ENCODE assay signal across 24 cellular contexts in genomic region chr11:60798631-60799030, GRCh38. TPM values are rescaled to one million over a fixed set of nuclear protein-coding genes. Genes with fewer than 3 reads are reported as not detected.
DNase-seq lines count a peak whose midpoint lies in the region; ATAC-seq, FAIRE-seq and TF ChIP-seq lines count a peak whose summit lies in the region.
"Had no signal": no experiment of that assay in that cellular context is flagged by ENCODE, and none has a peak within 500 bp of the region (broad histone marks: within the 10 kb centered on the region; RNA-seq: fewer than 3 reads in every experiment).

No MANE protein-coding gene starts in this region.

- intact Hi-C loops in kidney (cut with DNase I), result no loop called here
- intact Hi-C loops in posterior vena cava (cut with DNase I), result no loop called here

- FAIRE-seq in kidney (lab: Jason Lieb, UNC), result no peak
- FAIRE-seq: GM12891, GM18507, GM19239, H1 had no signal

- H3K4me1 ChIP-seq in BLaER1, result peaks cover 26% of the 10 kb centered on the region
- H3K4me1 ChIP-seq in BLaER1 treated with 17β-estradiol and CSF1 and Interleukin-3, amounts not matched to agents 10 nM and 100 nM, result peaks cover 0 to 25% (median 16%) of the 10 kb centered on the region in 10 experiments; a peak in 13 of 20 replicates
- H3K4me1 ChIP-seq in kidney (ENCODE audit: control insufficient read depth in 1 of 2, insufficient read depth in 1 of 2, low read depth in 1 of 2, low read length in 2 of 2), result no peaks in the 10 kb centered on the region

- H3K36me3 ChIP-seq in BLaER1 (no peaks in the 10 kb centered on the region), kidney (ENCODE audit: control insufficient read depth in 1 of 2, insufficient read depth in 2 of 2, low read length in 2 of 2) (no peaks in the 10 kb centered on the region)
- H3K36me3 ChIP-seq in BLaER1 treated with 17β-estradiol and CSF1 and Interleukin-3, amounts not matched to agents 10 nM and 100 nM, result no peaks in the 10 kb centered on the region

- H3K4me3 ChIP-seq in BLaER1 (no peak overlapping the region), kidney (ENCODE audit: low read length in 2 of 2) (no peak overlapping the region)
- no peak overlapping the region for H3K4me3 ChIP-seq in BLaER1 treated with 17β-estradiol and CSF1 and Interleukin-3, amounts not matched to agents 10 nM and 100 nM
- H3K4me3 ChIP-seq: GM23248 had no signal

- TF ChIP-seq CTCF in kidney (IDR thresholded peaks at IDR 0.05; ENCODE audit: borderline replicate concordance, extremely low read depth, insufficient read depth), result no peak

- H3K27ac ChIP-seq in BLaER1 (no peak overlapping the region), kidney (ENCODE audit: low read depth in 2 of 2, low read length in 2 of 2) (no peak overlapping the region)
- no peak overlapping the region for H3K27ac ChIP-seq in BLaER1 treated with 17β-estradiol and CSF1 and Interleukin-3, amounts not matched to agents 10 nM and 100 nM
- H3K27ac ChIP-seq: GM23248 had no signal

- no peaks in the 10 kb centered on the region for H3K27me3 ChIP-seq in BLaER1
- H3K27me3 ChIP-seq in BLaER1 treated with 17β-estradiol and CSF1 and Interleukin-3, amounts not matched to agents 10 nM and 100 nM, result no peaks in the 10 kb centered on the region

- peak overlapping the region; percentile 56 for H3K4me2 ChIP-seq in BLaER1
- peak overlapping the region in 8 of 11 experiments; percentile 2 to 58 (median 41); a peak in 13 of 22 replicates for H3K4me2 ChIP-seq in BLaER1 treated with 17β-estradiol and CSF1 and Interleukin-3, amounts not matched to agents 10 nM and 100 nM

- H4K20me1 ChIP-seq in BLaER1, result no peaks in the 10 kb centered on the region
- no peaks in the 10 kb centered on the region for H4K20me1 ChIP-seq in BLaER1 treated with 17β-estradiol and CSF1 and Interleukin-3, amounts not matched to agents 10 nM and 100 nM

- H3K9me3 ChIP-seq in BLaER1, result no peaks in the 10 kb centered on the region
- no peaks in the 10 kb centered on the region for H3K9me3 ChIP-seq in BLaER1 treated with 17β-estradiol and CSF1 and Interleukin-3, amounts not matched to agents 10 nM and 100 nM (replicated peaks in 1 of 11)
- H3K9me3 ChIP-seq in kidney (ENCODE audit: control insufficient read depth in 1 of 2, low read length in 2 of 2), result no peaks in the 10 kb centered on the region

- ATAC-seq in HG02571 (IDR thresholded peaks at IDR 0.05; ENCODE audit: unreplicated experiment) (no peak), GM18909 (IDR thresholded peaks at IDR 0.05; ENCODE audit: poor library complexity, unreplicated experiment) (no peak)
- ATAC-seq: HCT116 had no signal

- DNase-seq in kidney (peak; percentile 30), posterior vena cava (ENCODE audit: low spot score) (peak; percentile 66)
- DNase-seq: Calu3; CD4-positive, alpha-beta memory T cell; COR-L47; DMS53; DMS79 treated with DMSO at 0.1 percent for 48 hours; GF-D8; GM23248; H7 had no signal

- no peak overlapping the region; the same call in 1 of the 2 replicates for H3K9ac ChIP-seq in BLaER1
- no peak overlapping the region for H3K9ac ChIP-seq in BLaER1 treated with 17β-estradiol and CSF1 and Interleukin-3, amounts not matched to agents 10 nM and 100 nM
- no peak overlapping the region for H3K9ac ChIP-seq in kidney (ENCODE audit: low read length in 2 of 2)
- H3K9ac ChIP-seq: GM23248 had no signal

RNA-seq across cellular contexts. Expression of gene MS4A10, which starts 13.5 kb away (rescaled TPM):
- total RNA-seq in kidney (not detected), posterior vena cava (not detected)
- polyA plus RNA-seq in kidney (ENCODE audit: insufficient read depth, low read depth, low replicate concordance), result 1.1 TPM
- total RNA-seq: A172; A673; Calu3; CD4-positive, alpha-beta memory T cell; Daoy; G401; GM23248; H1; H7 had no signal
- polyA plus RNA-seq: BJ; CD4-positive, alpha-beta memory T cell; GM23248; H1 had no signal

RNA-seq across cellular contexts. Expression of gene MS4A15, which starts 42.0 kb away (rescaled TPM):
- total RNA-seq in kidney (not detected), posterior vena cava (not detected)
- not detected for polyA plus RNA-seq in kidney (ENCODE audit: insufficient read depth, low read depth, low replicate concordance)
- total RNA-seq: A172; A673; Calu3; CD4-positive, alpha-beta memory T cell; Daoy; G401; GM23248 had no signal
- polyA plus RNA-seq: BJ; CD4-positive, alpha-beta memory T cell; GM23248 had no signal

RNA-seq across cellular contexts. Expression of gene CCDC86, which starts 43.3 kb away (rescaled TPM):
- total RNA-seq in kidney (18.9 TPM), posterior vena cava (10 to 100 TPM; 14.9 to 21.9 TPM)
- polyA plus RNA-seq in kidney (ENCODE audit: insufficient read depth, low read depth, low replicate concordance), result 15.9 TPM

RNA-seq across cellular contexts. Expression of gene PTGDR2, which starts 57.1 kb away (rescaled TPM):
- total RNA-seq in kidney, result 0.16 TPM
- not detected for polyA plus RNA-seq in kidney (ENCODE audit: insufficient read depth, low read depth, low replicate concordance)
- under 1 TPM in 1 of 2 donors, not detected in 1; 0.14 TPM for total RNA-seq in posterior vena cava
- total RNA-seq: A172, G401, GM23248, H1 had no signal
